1 cellular context compared by ENCODE assay signal in the genomic region with DNA sequence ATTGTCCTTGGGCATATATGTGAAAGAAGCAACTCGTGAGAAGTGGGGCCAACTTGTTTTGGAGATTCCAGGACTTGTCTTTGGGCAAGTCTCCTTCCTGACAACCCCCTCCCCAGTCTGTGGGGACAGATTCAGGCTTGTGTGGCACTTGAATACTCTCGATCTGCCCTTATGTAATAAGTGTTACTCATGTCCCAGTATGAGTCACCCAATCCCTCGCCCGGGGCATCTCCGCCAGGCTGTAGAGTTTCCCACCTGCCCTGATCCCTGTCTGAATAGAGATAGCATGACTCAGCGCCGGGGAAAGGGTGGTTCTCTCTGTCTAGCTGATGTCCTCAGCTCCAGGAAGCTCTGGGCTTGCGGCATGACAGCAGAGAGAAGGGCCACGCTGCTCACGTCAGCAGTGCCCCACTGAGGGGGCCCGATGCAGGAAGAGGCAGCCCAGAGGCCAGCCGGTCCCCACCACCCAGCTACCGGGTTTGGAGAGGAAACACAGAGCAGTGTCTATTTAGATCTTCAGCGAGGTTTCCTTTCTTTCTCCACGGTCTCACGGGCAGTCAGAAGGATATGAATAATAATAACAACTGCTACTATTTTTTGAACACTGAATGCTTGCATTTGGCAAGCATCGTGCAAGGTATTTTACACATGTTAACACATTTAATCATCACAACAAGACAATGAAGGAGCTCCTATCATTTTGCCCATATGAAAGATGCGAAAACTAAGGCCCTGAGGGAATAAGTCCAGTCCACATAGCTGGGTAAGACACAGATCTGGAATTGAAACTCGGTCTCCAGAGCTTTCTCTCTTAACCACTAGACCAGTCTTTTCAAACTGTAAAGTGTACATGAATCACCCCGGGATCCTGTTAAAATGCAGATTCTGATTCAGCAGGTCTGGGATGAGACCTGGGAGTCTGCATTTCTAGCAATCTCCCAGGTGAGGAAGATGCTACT.
TF ChIP-seq lines count a peak whose summit lies in the region.

No MANE protein-coding gene starts in this region.

TF ChIP-seq in HepG2, 621 proteins besides CTCF, POLR2A, EP300 and RAD21 (continued from another document):
- no peak for TF ChIP-seq TEAD2 (CRISPR knock-in tag; IDR thresholded peaks at IDR 0.05)
- no peak for TF ChIP-seq SRSF1 (optimal IDR thresholded peaks at IDR 0.05; ENCODE audit: low read depth, low read length)
- no peak for TF ChIP-seq ZNF101 (CRISPR knock-in tag; IDR thresholded peaks at IDR 0.05; ENCODE audit: borderline replicate concordance, low read depth)
- TF ChIP-seq ZNF329 (CRISPR knock-in tag; IDR thresholded peaks at IDR 0.05; ENCODE audit: low read depth): no peak
- TF ChIP-seq, protein P1, sequence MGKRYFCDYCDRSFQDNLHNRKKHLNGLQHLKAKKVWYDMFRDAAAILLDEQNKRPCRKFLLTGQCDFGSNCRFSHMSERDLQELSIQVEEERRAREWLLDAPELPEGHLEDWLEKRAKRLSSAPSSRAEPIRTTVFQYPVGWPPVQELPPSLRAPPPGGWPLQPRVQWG (CRISPR knock-in tag; IDR thresholded peaks at IDR 0.05; ENCODE audit: borderline replicate concordance, low read depth): no peak
- no peak for TF ChIP-seq RFX5 (IDR thresholded peaks at IDR 0.05; ENCODE audit: low read depth, low read length)
- TF ChIP-seq KDM2A (CRISPR knock-in tag; IDR thresholded peaks at IDR 0.05; ENCODE audit: borderline replicate concordance, low read depth): peak; percentile 63; the same call in 1 of the 2 replicates
- no peak for TF ChIP-seq SCMH1 (CRISPR knock-in tag; IDR thresholded peaks at IDR 0.05; ENCODE audit: borderline replicate concordance)
- no peak for TF ChIP-seq THAP11 (CRISPR knock-in tag; IDR thresholded peaks at IDR 0.05)
- TF ChIP-seq FOSL2 (CRISPR knock-in tag; IDR thresholded peaks at IDR 0.05): peak; percentile 99
- no peak for TF ChIP-seq ZNF660 (CRISPR knock-in tag; IDR thresholded peaks at IDR 0.05; ENCODE audit: borderline replicate concordance, low read depth)
- TF ChIP-seq, protein P2, sequence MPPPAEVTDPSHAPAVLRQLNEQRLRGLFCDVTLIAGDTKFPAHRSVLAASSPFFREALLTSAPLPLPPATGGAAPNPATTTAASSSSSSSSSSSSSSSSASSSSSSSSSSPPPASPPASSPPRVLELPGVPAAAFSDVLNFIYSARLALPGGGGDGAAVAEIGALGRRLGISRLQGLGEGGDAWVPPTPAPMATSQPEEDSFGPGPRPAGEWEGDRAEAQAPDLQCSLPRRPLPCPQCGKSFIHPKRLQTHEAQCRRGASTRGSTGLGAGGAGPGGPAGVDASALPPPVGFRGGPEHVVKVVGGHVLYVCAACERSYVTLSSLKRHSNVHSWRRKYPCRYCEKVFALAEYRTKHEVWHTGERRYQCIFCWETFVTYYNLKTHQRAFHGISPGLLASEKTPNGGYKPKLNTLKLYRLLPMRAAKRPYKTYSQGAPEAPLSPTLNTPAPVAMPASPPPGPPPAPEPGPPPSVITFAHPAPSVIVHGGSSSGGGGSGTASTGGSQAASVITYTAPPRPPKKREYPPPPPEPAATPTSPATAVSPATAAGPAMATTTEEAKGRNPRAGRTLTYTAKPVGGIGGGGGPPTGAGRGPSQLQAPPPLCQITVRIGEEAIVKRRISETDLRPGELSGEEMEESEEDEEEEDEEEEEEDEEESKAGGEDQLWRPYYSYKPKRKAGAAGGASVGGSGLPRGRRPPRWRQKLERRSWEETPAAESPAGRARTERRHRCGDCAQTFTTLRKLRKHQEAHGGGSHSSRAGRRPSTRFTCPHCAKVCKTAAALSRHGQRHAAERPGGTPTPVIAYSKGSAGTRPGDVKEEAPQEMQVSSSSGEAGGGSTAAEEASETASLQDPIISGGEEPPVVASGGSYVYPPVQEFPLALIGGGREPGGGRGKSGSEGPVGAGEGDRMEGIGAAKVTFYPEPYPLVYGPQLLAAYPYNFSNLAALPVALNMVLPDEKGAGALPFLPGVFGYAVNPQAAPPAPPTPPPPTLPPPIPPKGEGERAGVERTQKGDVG (CRISPR knock-in tag; IDR thresholded peaks at IDR 0.05; ENCODE audit: borderline replicate concordance): no peak
- TF ChIP-seq, protein P3, sequence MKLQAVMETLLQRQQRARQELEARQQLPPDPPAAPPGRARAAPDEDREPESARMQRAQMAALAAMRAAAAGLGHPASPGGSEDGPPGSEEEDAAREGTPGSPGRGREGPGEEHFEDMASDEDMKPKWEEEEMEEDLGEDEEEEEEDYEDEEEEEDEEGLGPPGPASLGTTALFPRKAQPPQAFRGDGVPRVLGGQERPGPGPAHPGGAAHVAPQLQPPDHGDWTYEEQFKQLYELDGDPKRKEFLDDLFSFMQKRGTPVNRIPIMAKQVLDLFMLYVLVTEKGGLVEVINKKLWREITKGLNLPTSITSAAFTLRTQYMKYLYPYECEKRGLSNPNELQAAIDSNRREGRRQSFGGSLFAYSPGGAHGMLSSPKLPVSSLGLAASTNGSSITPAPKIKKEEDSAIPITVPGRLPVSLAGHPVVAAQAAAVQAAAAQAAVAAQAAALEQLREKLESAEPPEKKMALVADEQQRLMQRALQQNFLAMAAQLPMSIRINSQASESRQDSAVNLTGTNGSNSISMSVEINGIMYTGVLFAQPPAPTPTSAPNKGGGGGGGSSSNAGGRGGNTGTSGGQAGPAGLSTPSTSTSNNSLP (IDR thresholded peaks at IDR 0.05; ENCODE audit: low read depth, low read length): peak; percentile 21; the same call in 1 of the 2 replicates
- peak; percentile 45; the same call in 1 of the 2 replicates for TF ChIP-seq MED1 (CRISPR knock-in tag; IDR thresholded peaks at IDR 0.05)
- TF ChIP-seq SMAD3 (CRISPR knock-in tag; IDR thresholded peaks at IDR 0.05): no peak
- no peak for TF ChIP-seq KLF9 (CRISPR knock-in tag; IDR thresholded peaks at IDR 0.05; ENCODE audit: low read depth)
- no peak for TF ChIP-seq CHCHD3 (CRISPR knock-in tag; IDR thresholded peaks at IDR 0.05)
- peak; percentile 59; the same call in 1 of the 2 replicates for TF ChIP-seq YEATS2 (CRISPR knock-in tag; IDR thresholded peaks at IDR 0.05; ENCODE audit: borderline replicate concordance)
- TF ChIP-seq, protein P4, sequence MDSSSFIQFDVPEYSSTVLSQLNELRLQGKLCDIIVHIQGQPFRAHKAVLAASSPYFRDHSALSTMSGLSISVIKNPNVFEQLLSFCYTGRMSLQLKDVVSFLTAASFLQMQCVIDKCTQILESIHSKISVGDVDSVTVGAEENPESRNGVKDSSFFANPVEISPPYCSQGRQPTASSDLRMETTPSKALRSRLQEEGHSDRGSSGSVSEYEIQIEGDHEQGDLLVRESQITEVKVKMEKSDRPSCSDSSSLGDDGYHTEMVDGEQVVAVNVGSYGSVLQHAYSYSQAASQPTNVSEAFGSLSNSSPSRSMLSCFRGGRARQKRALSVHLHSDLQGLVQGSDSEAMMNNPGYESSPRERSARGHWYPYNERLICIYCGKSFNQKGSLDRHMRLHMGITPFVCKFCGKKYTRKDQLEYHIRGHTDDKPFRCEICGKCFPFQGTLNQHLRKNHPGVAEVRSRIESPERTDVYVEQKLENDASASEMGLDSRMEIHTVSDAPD (CRISPR knock-in tag; IDR thresholded peaks at IDR 0.05): 0 out of 2 replicates have a peak, but pooled peaks have one; percentile 22
- TF ChIP-seq HDAC2 (CRISPR knock-in tag; IDR thresholded peaks at IDR 0.05): 0 out of 2 replicates have a peak, but pooled peaks have one; percentile 11
- TF ChIP-seq, protein P5, sequence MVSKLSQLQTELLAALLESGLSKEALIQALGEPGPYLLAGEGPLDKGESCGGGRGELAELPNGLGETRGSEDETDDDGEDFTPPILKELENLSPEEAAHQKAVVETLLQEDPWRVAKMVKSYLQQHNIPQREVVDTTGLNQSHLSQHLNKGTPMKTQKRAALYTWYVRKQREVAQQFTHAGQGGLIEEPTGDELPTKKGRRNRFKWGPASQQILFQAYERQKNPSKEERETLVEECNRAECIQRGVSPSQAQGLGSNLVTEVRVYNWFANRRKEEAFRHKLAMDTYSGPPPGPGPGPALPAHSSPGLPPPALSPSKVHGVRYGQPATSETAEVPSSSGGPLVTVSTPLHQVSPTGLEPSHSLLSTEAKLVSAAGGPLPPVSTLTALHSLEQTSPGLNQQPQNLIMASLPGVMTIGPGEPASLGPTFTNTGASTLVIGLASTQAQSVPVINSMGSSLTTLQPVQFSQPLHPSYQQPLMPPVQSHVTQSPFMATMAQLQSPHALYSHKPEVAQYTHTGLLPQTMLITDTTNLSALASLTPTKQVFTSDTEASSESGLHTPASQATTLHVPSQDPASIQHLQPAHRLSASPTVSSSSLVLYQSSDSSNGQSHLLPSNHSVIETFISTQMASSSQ (IDR thresholded peaks at IDR 0.05; ENCODE audit: low read depth): no peak
- TF ChIP-seq, protein P5 (CRISPR knock-in tag; IDR thresholded peaks at IDR 0.05; ENCODE audit: borderline replicate concordance): 0 out of 2 replicates have a peak, but pooled peaks have one; percentile 34
- 0 out of 2 replicates have a peak, but pooled peaks have one; percentile 19 for TF ChIP-seq ATF1 (CRISPR knock-in tag; IDR thresholded peaks at IDR 0.05)
- no peak for TF ChIP-seq PHF8 (CRISPR knock-in tag; IDR thresholded peaks at IDR 0.05)
- TF ChIP-seq ARHGAP35 (CRISPR knock-in tag; IDR thresholded peaks at IDR 0.05; ENCODE audit: borderline replicate concordance): no peak
- peak; percentile 50; the same call in 1 of the 2 replicates for TF ChIP-seq HMG20A (CRISPR knock-in tag; IDR thresholded peaks at IDR 0.05; ENCODE audit: borderline replicate concordance)
- TF ChIP-seq NFIC (IDR thresholded peaks at IDR 0.05; ENCODE audit: low read length): no peak
- TF ChIP-seq ZNF317 (CRISPR knock-in tag; IDR thresholded peaks at IDR 0.05): no peak
- 0 out of 2 replicates have a peak, but pooled peaks have one; percentile 36 for TF ChIP-seq KMT2B (CRISPR knock-in tag; IDR thresholded peaks at IDR 0.05)
- TF ChIP-seq ZNF484 (CRISPR knock-in tag; IDR thresholded peaks at IDR 0.05; ENCODE audit: borderline replicate concordance, low read depth): no peak
- no peak for TF ChIP-seq AGO1 (IDR thresholded peaks at IDR 0.05; ENCODE audit: low read depth, low read length, poor library complexity, severe bottlenecking)
- TF ChIP-seq, protein P6, sequence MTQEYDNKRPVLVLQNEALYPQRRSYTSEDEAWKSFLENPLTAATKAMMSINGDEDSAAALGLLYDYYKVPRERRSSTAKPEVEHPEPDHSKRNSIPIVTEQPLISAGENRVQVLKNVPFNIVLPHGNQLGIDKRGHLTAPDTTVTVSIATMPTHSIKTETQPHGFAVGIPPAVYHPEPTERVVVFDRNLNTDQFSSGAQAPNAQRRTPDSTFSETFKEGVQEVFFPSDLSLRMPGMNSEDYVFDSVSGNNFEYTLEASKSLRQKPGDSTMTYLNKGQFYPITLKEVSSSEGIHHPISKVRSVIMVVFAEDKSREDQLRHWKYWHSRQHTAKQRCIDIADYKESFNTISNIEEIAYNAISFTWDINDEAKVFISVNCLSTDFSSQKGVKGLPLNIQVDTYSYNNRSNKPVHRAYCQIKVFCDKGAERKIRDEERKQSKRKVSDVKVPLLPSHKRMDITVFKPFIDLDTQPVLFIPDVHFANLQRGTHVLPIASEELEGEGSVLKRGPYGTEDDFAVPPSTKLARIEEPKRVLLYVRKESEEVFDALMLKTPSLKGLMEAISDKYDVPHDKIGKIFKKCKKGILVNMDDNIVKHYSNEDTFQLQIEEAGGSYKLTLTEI (CRISPR knock-in tag; conservative IDR thresholded peaks at IDR 0.05): no peak
- no peak for TF ChIP-seq FOXP1 (IDR thresholded peaks at IDR 0.05)
- peak; percentile 45; the same call in 1 of the 2 replicates for TF ChIP-seq FOXP1 (CRISPR knock-in tag; IDR thresholded peaks at IDR 0.05)
